ENCODE assay signal across 9 cellular contexts in the genomic region with DNA sequence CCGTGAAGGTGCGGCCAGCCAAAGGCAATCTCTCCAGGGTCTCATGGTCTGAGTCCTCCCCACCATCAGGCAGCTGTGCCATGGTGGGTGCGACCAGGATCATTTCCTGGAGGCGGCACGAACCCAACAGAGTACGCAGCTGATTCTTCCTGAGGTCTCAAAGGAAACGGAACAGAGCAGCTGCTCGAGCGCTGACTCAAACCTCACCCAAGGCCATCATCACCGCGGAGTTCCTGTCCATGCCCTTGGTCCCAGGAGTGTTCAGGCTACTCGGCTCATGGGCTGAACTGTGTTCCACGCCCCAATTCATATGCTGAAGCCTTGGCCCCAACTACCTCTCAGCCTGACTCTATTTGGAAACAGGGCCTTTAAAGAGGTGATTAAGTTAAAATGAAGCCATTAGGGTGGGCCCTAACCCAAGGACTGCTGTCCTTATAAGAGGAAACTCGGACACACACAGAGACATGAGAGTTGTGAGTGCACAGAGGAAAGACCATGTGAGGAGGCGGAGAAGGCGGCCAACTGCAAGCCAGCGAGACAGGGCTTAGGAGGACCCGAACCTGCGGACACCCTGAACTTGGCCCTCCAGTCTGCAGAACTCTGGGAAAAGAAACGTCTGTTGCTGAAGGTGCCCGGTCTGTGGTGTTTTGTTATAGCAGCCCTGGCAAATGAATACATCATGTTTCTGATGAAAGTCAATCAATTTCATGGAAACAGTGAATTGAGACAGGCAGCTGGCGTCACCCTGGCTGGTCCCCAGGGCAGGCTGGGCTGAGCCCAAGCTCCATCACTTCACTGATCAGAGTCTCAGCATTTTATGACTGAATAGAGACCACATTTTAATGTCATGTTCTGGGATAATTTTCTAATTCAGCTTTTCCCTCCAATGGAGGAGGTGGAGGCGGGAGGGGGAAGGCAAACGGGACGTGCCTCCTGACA. TPM values are rescaled to one million over a fixed set of nuclear protein-coding genes. Genes with fewer than 3 reads are reported as not detected.
A peak's percentile ranks its signal among the peaks of the same experiment; 100 is the strongest.
DNase-seq lines count a peak whose midpoint lies in the region; ATAC-seq and TF ChIP-seq lines count a peak whose summit lies in the region.
"Had no signal": no experiment of that assay in that cellular context is flagged by ENCODE, and none has a peak within 500 bp of the region (broad histone marks: within the 10 kb centered on the region; RNA-seq: fewer than 3 reads in every experiment).

No MANE protein-coding gene starts in this region.

- no peak overlapping the region for H3K27ac ChIP-seq in neural progenitor cell

- H3K9me3 ChIP-seq in neural progenitor cell (ENCODE audit: low read depth): no peaks in the 10 kb centered on the region

- H3K9me3 Mint-ChIP-seq in neural progenitor cell: no peaks in the 10 kb centered on the region
- H3K9me3 Mint-ChIP-seq: activated naive CD8-positive, alpha-beta T cell treated with anti-CD3 and anti-CD28 coated beads, Interleukin-2, amount 10 ng/mL, durations not matched to agents 7 days and 5 days had no signal

- H3K9ac ChIP-seq in neural progenitor cell: no peak overlapping the region

- peaks cover 2% of the 10 kb centered on the region for H3K36me3 Mint-ChIP-seq in neural progenitor cell

- no peak overlapping the region for H3K4me3 ChIP-seq in neural progenitor cell

- H3K27me3 ChIP-seq in neural progenitor cell: no peaks in the 10 kb centered on the region

- peaks cover 45% of the 10 kb centered on the region for H3K4me1 ChIP-seq in neural progenitor cell

- peaks cover 65% of the 10 kb centered on the region for H3K4me1 Mint-ChIP-seq in neural progenitor cell

- H3K4me3 Mint-ChIP-seq in neural progenitor cell: peak overlapping the region; percentile 3
- H3K4me3 Mint-ChIP-seq: activated naive CD8-positive, alpha-beta T cell treated with anti-CD3 and anti-CD28 coated beads, Interleukin-2, amount 10 ng/mL, durations not matched to agents 7 days and 5 days had no signal

- H3K27ac Mint-ChIP-seq in neural progenitor cell: peak overlapping the region; percentile 88

- H3K79me2 ChIP-seq in neural progenitor cell (ENCODE audit: low read depth): peaks cover 16% of the 10 kb centered on the region

- H3K27me3 Mint-ChIP-seq in neural progenitor cell (ENCODE audit: insufficient read depth, low read depth): peaks cover 7% of the 10 kb centered on the region
- H3K27me3 Mint-ChIP-seq: activated naive CD8-positive, alpha-beta T cell treated with anti-CD3 and anti-CD28 coated beads, Interleukin-2, amount 10 ng/mL, durations not matched to agents 7 days and 5 days had no signal

- H3F3A ChIP-seq in neural progenitor cell (ENCODE audit: low read depth): peaks cover 27% of the 10 kb centered on the region

- in situ Hi-C loops in ACHN (cut with HindIII; ENCODE audit: low pct_ligation_motif_present, low pct_unique_long_range_greater_than_20kb, low sequenced_read_pairs): no loop called here

- H3K4me2 ChIP-seq in neural progenitor cell: peak overlapping the region; percentile 68

- H2AFZ ChIP-seq in neural progenitor cell (replicated peaks): no peak overlapping the region

- H3K36me3 ChIP-seq in neural progenitor cell: no peaks in the 10 kb centered on the region

- ATAC-seq in HG03097 (IDR thresholded peaks at IDR 0.05; ENCODE audit: low FRiP score, unreplicated experiment) (peak; percentile 68), HG03354 (IDR thresholded peaks at IDR 0.05; ENCODE audit: poor library complexity, severe bottlenecking, unreplicated experiment) (no peak)

- DNase-seq in GF-D8 (lab: John Stamatoyannopoulos, UW): peak; percentile 14
- peak; percentile 95 for DNase-seq in dermis blood vessel endothelial cell
- no peak for DNase-seq in neural progenitor cell (ENCODE audit: low spot score)
- no peak for DNase-seq in ACHN
- DNase-seq in inferior parietal cortex (ENCODE audit: extremely low spot score): no peak
- no peak for DNase-seq in DMS153 (lab: John Stamatoyannopoulos, UW)
- DNase-seq: activated naive CD8-positive, alpha-beta T cell treated with anti-CD3 and anti-CD28 coated beads, Interleukin-2, amount 10 ng/mL, durations not matched to agents 7 days and 5 days had no signal

- no peak for TF ChIP-seq CTCF in neural progenitor cell (IDR thresholded peaks at IDR 0.05)

- H4K20me1 ChIP-seq in neural progenitor cell (ENCODE audit: low read depth): peaks cover 13% of the 10 kb centered on the region

RNA-seq across cellular contexts. Expression of a gene that starts 13.7 kb away (rescaled TPM):
- total RNA-seq in dermis blood vessel endothelial cell (131 and 250 TPM in 2 replicates), neural progenitor cell (ENCODE audit: low replicate concordance) (54.6 and 55.4 TPM in 2 replicates)

RNA-seq across cellular contexts. Expression of a gene that starts 29.4 kb away (rescaled TPM):
- total RNA-seq in dermis blood vessel endothelial cell (20.8 and 23.1 TPM in 2 replicates), neural progenitor cell (ENCODE audit: low replicate concordance) (8.7 and 11.6 TPM in 2 replicates)

RNA-seq across cellular contexts. Expression of a gene that starts 29.6 kb away (rescaled TPM):
- 23.1 and 31.3 TPM in 2 replicates for total RNA-seq in dermis blood vessel endothelial cell
- total RNA-seq in neural progenitor cell (ENCODE audit: low replicate concordance): 38.1 and 40.4 TPM in 2 replicates

RNA-seq across cellular contexts. Expression of a gene that starts 40.1 kb away (rescaled TPM):
- total RNA-seq in dermis blood vessel endothelial cell (146 and 355 TPM in 2 replicates), neural progenitor cell (ENCODE audit: low replicate concordance) (329 and 333 TPM in 2 replicates)

RNA-seq across cellular contexts. Expression of a gene that starts 40.9 kb away (rescaled TPM):
- total RNA-seq in dermis blood vessel endothelial cell: 29.5 and 37.8 TPM in 2 replicates
- 22.5 and 25.7 TPM in 2 replicates for total RNA-seq in neural progenitor cell (ENCODE audit: low replicate concordance)

Comparison
In these comparisons a context has a peak if more than half of its experiments do, and no peak if none do; other contexts are left out.
1. DNase-seq: peak in GF-D8 (single experiment) and dermis blood vessel endothelial cell (single experiment); none in neural progenitor cell (single experiment), ACHN (single experiment), inferior parietal cortex (single experiment) and DMS153 (single experiment).